In genomic region chr3:96719921-96720320, GRCh38 we compare ENCODE assay signal across 10 cellular contexts.
"Had no signal": no experiment of that assay in that cellular context is flagged by ENCODE, and none has a peak within 500 bp of the region (broad histone marks: within the 10 kb centered on the region; RNA-seq: fewer than 3 reads in every experiment).

No MANE protein-coding gene starts in this region.

- H2AFZ ChIP-seq: GM23248 had no signal

- DNase-seq: GM23248, GOT3, H7, HFFc6, IMR-90, KG1 had no signal

- ATAC-seq: HCT116, K562 had no signal

- H3K9me3 ChIP-seq: HAP-1 had no signal

- H3K4me1 ChIP-seq: HAP-1 had no signal

- H3K4me3 ChIP-seq: GM23248, HAP-1, K562 had no signal

- H3K36me3 ChIP-seq: HAP-1 had no signal

- H3K27ac ChIP-seq: GM23248, HL-60 had no signal

- H3K9ac ChIP-seq: GM23248 had no signal
